ENCODE assay signal across 14 cellular contexts in the genomic region with DNA sequence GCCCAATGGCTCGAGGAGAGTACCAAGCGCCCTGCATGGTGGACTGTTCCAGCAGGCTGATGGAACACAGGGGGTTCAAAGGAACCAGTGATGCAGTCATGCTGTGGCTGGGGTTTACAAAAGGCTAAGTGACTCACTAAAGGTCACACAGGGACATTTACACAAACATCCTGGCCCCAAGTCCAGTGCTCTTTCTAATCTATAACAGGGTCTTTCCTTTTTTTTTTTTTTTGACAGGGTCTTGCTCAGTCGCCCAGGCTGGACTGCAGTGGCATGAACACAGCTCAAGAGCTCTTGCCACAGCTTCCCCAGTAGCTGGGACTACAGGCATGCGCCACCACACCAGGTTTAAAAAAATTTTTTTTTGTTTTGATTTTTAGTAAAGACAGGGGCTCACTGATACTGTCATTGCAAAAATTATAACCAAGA. TPM values are rescaled to one million over a fixed set of nuclear protein-coding genes. Genes with fewer than 3 reads are reported as not detected.
DNase-seq lines count a peak whose midpoint lies in the region; ATAC-seq and TF ChIP-seq lines count a peak whose summit lies in the region.
"Had no signal": no experiment of that assay in that cellular context is flagged by ENCODE, and none has a peak within 500 bp of the region (broad histone marks: within the 10 kb centered on the region; RNA-seq: fewer than 3 reads in every experiment).

No MANE protein-coding gene starts in this region.

- H3K36me3 ChIP-seq in mucosa of rectum (ENCODE audit: control insufficient read depth in 2 of 2, insufficient read depth in 2 of 2, low read length in 2 of 2), result no peaks in the 10 kb centered on the region
- no peaks in the 10 kb centered on the region for H3K36me3 ChIP-seq in esophagus squamous epithelium
- H3K36me3 ChIP-seq: neutrophil had no signal

- no peak overlapping the region for H3K4me3 ChIP-seq in mucosa of rectum (ENCODE audit: low read length in 2 of 2)
- H3K4me3 ChIP-seq in esophagus squamous epithelium, result no peak overlapping the region

- no peak overlapping the region for H3K4me3 Mint-ChIP-seq in Calu3 (ENCODE audit: low read depth, unreplicated experiment)
- H3K4me3 Mint-ChIP-seq: activated naive CD4-positive, alpha-beta T cell treated with anti-CD3 and anti-CD28 coated beads, Interleukin-2, amount 50 U/mL, for 24 hours; stimulated activated memory B cell treated with anti-CD40 and anti-IgM and Interleukin-4, amounts not matched to agents 10 μg/mL and 1 μg/mL and 100 μg/mL, for 72 hours had no signal

- H3K4me1 ChIP-seq in mucosa of rectum (ENCODE audit: control insufficient read depth in 2 of 2, insufficient read depth in 2 of 2, low read length in 2 of 2) (peaks cover 0 to 2% of the 10 kb centered on the region in 2 donors), esophagus squamous epithelium (peaks cover 0 to 18% (median 4%) of the 10 kb centered on the region in 3 donors)

- 80 to 83% methylated on average over 4 of the region's 4 CpGs for WGBS in esophagus squamous epithelium, 2 donors

- H3K4me1 Mint-ChIP-seq in Calu3 (ENCODE audit: low read depth, unreplicated experiment), result peaks cover 16% of the 10 kb centered on the region

- intact Hi-C loops in Calu3 (cut with micrococcal nuclease; ENCODE audit: unreplicated experiment), result loop anchor here (5.0 kb wide), 1 partner anchor 206 kb away; no protein-coding TSS in a partner anchor
- intact Hi-C loops in esophagus squamous epithelium (cut with DNase I), result no loop called here

- TF ChIP-seq CTCF in Calu3 (IDR thresholded peaks at IDR 0.05; ENCODE audit: unreplicated experiment) (no peak), esophagus squamous epithelium (IDR thresholded peaks at IDR 0.05) (no peak)

- no peak for TF ChIP-seq POLR2A in esophagus squamous epithelium (IDR thresholded peaks at IDR 0.05)

- no peak overlapping the region for H3K9ac ChIP-seq in mucosa of rectum (ENCODE audit: low read depth in 1 of 2, low read length in 2 of 2)

- H3K27ac ChIP-seq in mucosa of rectum (ENCODE audit: low read depth in 2 of 2, low read length in 2 of 2) (peak overlapping the region; percentile 50 to 58), esophagus squamous epithelium (no peak overlapping the region)
- H3K27ac ChIP-seq: neutrophil had no signal

- H3K27me3 ChIP-seq in mucosa of rectum (ENCODE audit: control insufficient read depth in 2 of 2, insufficient read depth in 2 of 2, low read length in 2 of 2), result no peaks in the 10 kb centered on the region
- no peaks in the 10 kb centered on the region for H3K27me3 ChIP-seq in esophagus squamous epithelium

- H3K9me3 ChIP-seq in mucosa of rectum (ENCODE audit: control insufficient read depth in 2 of 2, low read length in 2 of 2) (no peaks in the 10 kb centered on the region), esophagus squamous epithelium (no peaks in the 10 kb centered on the region)
- H3K9me3 ChIP-seq: neutrophil had no signal

- CTCF ChIA-PET in Calu3 (lab: Charles Lee), result no interaction called here

- ATAC-seq in HG02970 (IDR thresholded peaks at IDR 0.05; ENCODE audit: low FRiP score, unreplicated experiment), result no peak
- ATAC-seq: left ventricle myocardium superior; stimulated activated memory B cell treated with anti-CD40 and anti-IgM and Interleukin-4, amounts not matched to agents 10 μg/mL and 1 μg/mL and 100 μg/mL, for 72 hours had no signal

- H3K36me3 Mint-ChIP-seq in Calu3 (ENCODE audit: insufficient read depth, unreplicated experiment), result peaks cover 14% of the 10 kb centered on the region
- H3K36me3 Mint-ChIP-seq: activated naive CD4-positive, alpha-beta T cell treated with anti-CD3 and anti-CD28 coated beads, Interleukin-2, amount 50 U/mL, for 24 hours; stimulated activated memory B cell treated with anti-CD40 and anti-IgM and Interleukin-4, amounts not matched to agents 10 μg/mL and 1 μg/mL and 100 μg/mL, for 72 hours had no signal

- H3K27me3 Mint-ChIP-seq in Calu3 (ENCODE audit: unreplicated experiment), result no peaks in the 10 kb centered on the region
- H3K27me3 Mint-ChIP-seq: activated naive CD4-positive, alpha-beta T cell treated with anti-CD3 and anti-CD28 coated beads, Interleukin-2, amount 50 U/mL, for 24 hours; stimulated activated memory B cell treated with anti-CD40 and anti-IgM and Interleukin-4, amounts not matched to agents 10 μg/mL and 1 μg/mL and 100 μg/mL, for 72 hours had no signal

- no peak overlapping the region for H3K27ac Mint-ChIP-seq in Calu3 (ENCODE audit: unreplicated experiment)
- H3K27ac Mint-ChIP-seq: activated naive CD4-positive, alpha-beta T cell treated with anti-CD3 and anti-CD28 coated beads, Interleukin-2, amount 50 U/mL, for 24 hours; stimulated activated memory B cell treated with anti-CD40 and anti-IgM and Interleukin-4, amounts not matched to agents 10 μg/mL and 1 μg/mL and 100 μg/mL, for 72 hours had no signal

- BruUV-seq in Calu3 (replicated peaks; lab: Mats Ljungman, UMichigan), result no TSS peak

- H3K9me3 Mint-ChIP-seq in Calu3 (ENCODE audit: low read depth, unreplicated experiment), result no peaks in the 10 kb centered on the region
- H3K9me3 Mint-ChIP-seq: activated naive CD4-positive, alpha-beta T cell treated with anti-CD3 and anti-CD28 coated beads, Interleukin-2, amount 50 U/mL, for 24 hours; stimulated activated memory B cell treated with anti-CD40 and anti-IgM and Interleukin-4, amounts not matched to agents 10 μg/mL and 1 μg/mL and 100 μg/mL, for 72 hours had no signal

- DNase-seq in EH (ENCODE audit: low read depth) (peak; percentile 59), LHCN-M2 (ENCODE audit: low read depth) (peak; percentile 45), amniotic epithelial cell (ENCODE audit: low read depth) (peak; percentile 42), Calu3 (no peak), esophagus squamous epithelium (lab: John Stamatoyannopoulos, UW) (no peak)
- DNase-seq: DMS79, left ventricle myocardium superior, NCI-H1092, NCI-H526 had no signal

RNA-seq across cellular contexts. Expression of a gene that starts 2.8 kb away (rescaled TPM):
- total RNA-seq in LHCN-M2 (2014; rRNA removed) (32.9 and 33.9 TPM in 2 replicates), Calu3 (2022) (15.3 and 18.3 TPM in 2 replicates), esophagus squamous epithelium (10 to 100 TPM in 2 of 4 donors, 1 to 10 TPM in 2; 6.4 to 12.1 (median 9.8) TPM)
- polyA plus RNA-seq in LHCN-M2 (2012), result 10.4 TPM

RNA-seq across cellular contexts. Expression of a gene that starts 15.6 kb away (rescaled TPM):
- total RNA-seq in LHCN-M2 (2014; rRNA removed) (16.5 and 22.1 TPM in 2 replicates), Calu3 (2022) (15.3 and 17.9 TPM in 2 replicates), esophagus squamous epithelium (10 to 100 TPM in 3 of 4 donors, 1 to 10 TPM in 1; 8.8 to 24.2 (median 18.0) TPM)
- polyA plus RNA-seq in LHCN-M2 (2012), result 8.5 TPM

Comparison
In these comparisons a context has a peak if more than half of its experiments do, and no peak if none do; other contexts are left out.
1. DNase-seq: peak in EH (single experiment), LHCN-M2 (single experiment) and amniotic epithelial cell (single experiment); none in Calu3 (single experiment) and esophagus squamous epithelium (single experiment).
2. H3K27ac ChIP-seq: peak in mucosa of rectum (2 of 2); none in esophagus squamous epithelium (0 of 4).